8 cellular contexts compared by ENCODE assay signal in genomic region chr1:207848234-207848633, GRCh38.
A peak's percentile ranks its signal among the peaks of the same experiment; 100 is the strongest.
DNase-seq lines count a peak whose midpoint lies in the region; TF ChIP-seq lines count a peak whose summit lies in the region.

No MANE protein-coding gene starts in this region.

- peaks cover 70 to 85% (median 82%) of the 10 kb centered on the region in 3 donors for H3K4me1 ChIP-seq in skeletal muscle tissue (ENCODE audit: control insufficient read depth in 3 of 3, insufficient read depth in 3 of 3, low read length in 3 of 3)

- H3K27ac ChIP-seq in skeletal muscle tissue (ENCODE audit: low read depth, low read length): peak overlapping the region; percentile 14

- POLR2A ChIA-PET in activated CD4-positive, alpha-beta T cell treated with anti-CD3 and anti-CD28 coated beads, Interleukin-2, amount 10 ng/mL, durations not matched to agents 7 days and 5 days (lab: Charles Lee): no interaction called here

- DNase-seq in GM10266 (ENCODE audit: extremely low spot score): peak; percentile 27
- DNase-seq in HK-2 (ENCODE audit: unreplicated experiment): peak; percentile 69
- DNase-seq in activated CD4-positive, alpha-beta T cell treated with anti-CD3 and anti-CD28 coated beads, Interleukin-2, amount 10 ng/mL, durations not matched to agents 7 days and 5 days: peak; percentile 30
- peak; percentile 74 for DNase-seq in glomerular endothelial cell (ENCODE audit: extremely low read depth, low read depth, low spot score)
- no peak for DNase-seq in effector CD8-positive, alpha-beta T cell (lab: John Stamatoyannopoulos, UW)
- no peak for DNase-seq in NCI-H146 (lab: John Stamatoyannopoulos, UW)
- no peak for DNase-seq in islet precursor cell

- H3K9me3 ChIP-seq in skeletal muscle tissue (ENCODE audit: control insufficient read depth in 3 of 3, low read length in 3 of 3): no peaks in the 10 kb centered on the region

- no peak overlapping the region for H3K9ac ChIP-seq in skeletal muscle tissue (ENCODE audit: low read depth in 1 of 3, low read length in 3 of 3)

- H3K27ac Mint-ChIP-seq in activated CD4-positive, alpha-beta T cell treated with anti-CD3 and anti-CD28 coated beads, Interleukin-2, amount 10 ng/mL, durations not matched to agents 7 days and 5 days: peak overlapping the region; percentile 81

- no peak overlapping the region for H3K4me3 ChIP-seq in skeletal muscle tissue (ENCODE audit: low read length in 3 of 3)

- H3K36me3 ChIP-seq in skeletal muscle tissue (ENCODE audit: control insufficient read depth in 3 of 3, insufficient read depth in 3 of 3, low read length in 3 of 3): peaks cover 0 to 3% (median 3%) of the 10 kb centered on the region in 3 donors

- no peaks in the 10 kb centered on the region for H3K9me3 Mint-ChIP-seq in activated CD4-positive, alpha-beta T cell treated with anti-CD3 and anti-CD28 coated beads, Interleukin-2, amount 10 ng/mL, durations not matched to agents 7 days and 5 days

- H3K27me3 Mint-ChIP-seq in activated CD4-positive, alpha-beta T cell treated with anti-CD3 and anti-CD28 coated beads, Interleukin-2, amount 10 ng/mL, durations not matched to agents 7 days and 5 days: no peaks in the 10 kb centered on the region

- no peaks in the 10 kb centered on the region for H3K27me3 ChIP-seq in skeletal muscle tissue (ENCODE audit: control insufficient read depth in 3 of 3, insufficient read depth in 3 of 3, low read length in 3 of 3)

- no peak for TF ChIP-seq CTCF in GM10266 (IDR thresholded peaks at IDR 0.05; ENCODE audit: control insufficient read depth, insufficient read depth, low read depth, missing control alignments)

- peaks cover 56% of the 10 kb centered on the region for H3K36me3 Mint-ChIP-seq in activated CD4-positive, alpha-beta T cell treated with anti-CD3 and anti-CD28 coated beads, Interleukin-2, amount 10 ng/mL, durations not matched to agents 7 days and 5 days (ENCODE audit: low read depth)

- peaks cover 57% of the 10 kb centered on the region for H3K4me1 Mint-ChIP-seq in activated CD4-positive, alpha-beta T cell treated with anti-CD3 and anti-CD28 coated beads, Interleukin-2, amount 10 ng/mL, durations not matched to agents 7 days and 5 days

- peak overlapping the region; percentile 2 for H3K4me3 Mint-ChIP-seq in activated CD4-positive, alpha-beta T cell treated with anti-CD3 and anti-CD28 coated beads, Interleukin-2, amount 10 ng/mL, durations not matched to agents 7 days and 5 days

- CTCF ChIA-PET in activated CD4-positive, alpha-beta T cell treated with anti-CD3 and anti-CD28 coated beads, Interleukin-2, amount 10 ng/mL, durations not matched to agents 7 days and 5 days (lab: Charles Lee): interaction anchor here (1.2 to 1.3 kb wide), 3 partner anchors 16 to 34 kb away, joined by 3 to 7 read pairs (median 5); no protein-coding TSS in a partner anchor

Comparison
In these comparisons a context has a peak if more than half of its experiments do, and no peak if none do; other contexts are left out.
1. DNase-seq: peak in GM10266 (single experiment), HK-2 (single experiment), activated CD4-positive, alpha-beta T cell treated with anti-CD3 and anti-CD28 coated beads, Interleukin-2, amount 10 ng/mL, durations not matched to agents 7 days and 5 days (single experiment) and glomerular endothelial cell (single experiment); none in effector CD8-positive, alpha-beta T cell (single experiment), NCI-H146 (single experiment) and islet precursor cell (single experiment).